32 cellular contexts compared by ENCODE assay signal in the genomic region with DNA sequence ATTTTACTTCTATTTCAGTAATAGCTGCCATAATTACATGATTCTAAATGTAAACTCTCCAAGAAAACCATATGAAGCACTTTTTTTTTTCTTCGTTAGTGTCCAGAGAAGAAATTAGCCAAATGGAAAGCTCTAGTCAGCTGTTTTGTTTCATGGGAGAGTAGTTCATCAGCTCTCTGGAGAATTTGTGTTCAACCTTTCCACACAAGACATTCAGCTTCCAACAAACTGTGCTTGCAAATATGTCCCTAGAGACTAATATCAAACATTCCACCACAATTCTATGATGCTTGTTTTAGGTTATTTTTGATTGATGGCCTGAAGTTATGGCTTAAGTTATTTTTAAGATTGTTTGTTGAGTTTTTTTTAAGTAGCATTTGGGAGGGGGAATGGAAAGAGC. TPM values are rescaled to one million over a fixed set of nuclear protein-coding genes. Genes with fewer than 3 reads are reported as not detected.
"Had no signal": no experiment of that assay in that cellular context is flagged by ENCODE, and none has a peak within 500 bp of the region (broad histone marks: within the 10 kb centered on the region; RNA-seq: fewer than 3 reads in every experiment).

No MANE protein-coding gene starts in this region.

- H3K4me3 ChIP-seq: MG63, Peyer's patch had no signal

- H3K4me1 ChIP-seq: Peyer's patch had no signal

- H3K27ac ChIP-seq: Peyer's patch had no signal

- H3K27me3 ChIP-seq: MG63, Peyer's patch had no signal

- ATAC-seq: activated CD8-positive, alpha-beta T cell treated with anti-CD3 and anti-CD28 coated beads for 36 hours; activated T-cell treated with anti-CD3 and anti-CD28 coated beads, Interleukin-2, amount 50 U/mL, for 72 hours; activated T-helper 17 cell treated with anti-CD3 and anti-CD28 coated beads, Interleukin-2, amount 50 U/mL, for 72 hours; PC-3 had no signal

- H3K9me3 ChIP-seq: MG63, Peyer's patch had no signal

- DNase-seq: activated CD4-positive, alpha-beta T cell treated with anti-CD3 and anti-CD28 coated beads, Interleukin-2, amount 10 ng/mL, durations not matched to agents 24 days and 14 days; activated CD4-positive, alpha-beta T cell treated with anti-CD3 and anti-CD28 coated beads, Interleukin-2, amount 50 U/mL, for 4 hours; activated CD8-positive, alpha-beta T cell treated with anti-CD3 and anti-CD28 coated beads for 36 hours; activated effector memory CD4-positive, alpha-beta T cell treated with anti-CD3 and anti-CD28 coated beads, Interleukin-2, amount 50 U/mL, for 16 hours; activated naive CD4-positive, alpha-beta T cell; activated naive CD4-positive, alpha-beta T cell treated with anti-CD3 and anti-CD28 coated beads, Interleukin-2, amount 50 U/mL, for 16 hours; activated naive CD8-positive, alpha-beta T cell treated with anti-CD3 and anti-CD28 coated beads for 36 hours; activated T-cell treated with anti-CD3 and anti-CD28 coated beads, Interleukin-2, amount 50 U/mL, for 1 hour; activated T-cell treated with anti-CD3 and anti-CD28 coated beads, Interleukin-2, amount 50 U/mL, for 72 hours; amygdala; Kasumi-1; KG1; MG63; NCI-H1048; NCI-H1105 treated with DMSO at 0.1 percent for 48 hours; NCI-H1436; NCI-H1694; NCI-H1930; NCI-H2081 treated with DMSO at 0.1 percent for 48 hours; NCI-H226; NCI-H524 treated with DMSO at 0.1 percent for 48 hours; PC-3; Peyer's patch; RPMI8226; SW 1271; T-helper 1 cell; T-helper 2 cell; T-helper 9 cell had no signal

- H3K36me3 ChIP-seq: MG63, Peyer's patch had no signal

RNA-seq across cellular contexts. Expression of a gene that starts 19.5 kb away (rescaled TPM):
- total RNA-seq: activated CD4-positive, alpha-beta T cell treated with anti-CD3 and anti-CD28 coated beads, Interleukin-2, amount 10 ng/mL, durations not matched to agents 24 days and 14 days; activated CD8-positive, alpha-beta memory T cell treated with anti-CD3 and anti-CD28 coated beads for 36 hours; activated CD8-positive, alpha-beta T cell treated with anti-CD3 and anti-CD28 coated beads for 36 hours; activated naive CD8-positive, alpha-beta T cell treated with anti-CD3 and anti-CD28 coated beads for 36 hours; activated T-cell treated with anti-CD3 and anti-CD28 coated beads, Interleukin-2, amount 50 U/mL, for 72 hours; activated T-helper 17 cell treated with anti-CD3 and anti-CD28 coated beads, Interleukin-2, amount 50 U/mL, for 72 hours; bronchial epithelial cell; NCI-H460; PC-3 had no signal
